ENCODE assay signal across 28 cellular contexts in genomic region chr20:18031888-18032509, GRCh38. TPM values are rescaled to one million over a fixed set of nuclear protein-coding genes. Genes with fewer than 3 reads are reported as not detected.
"Had no signal": no experiment of that assay in that cellular context is flagged by ENCODE, and none has a peak within 500 bp of the region (broad histone marks: within the 10 kb centered on the region; RNA-seq: fewer than 3 reads in every experiment).

No MANE protein-coding gene starts in this region.

- FAIRE-seq: frontal cortex had no signal

- DNase-seq: activated CD4-positive, alpha-beta T cell treated with anti-CD3 and anti-CD28 coated beads, Interleukin-2, amount 10 ng/mL, durations not matched to agents 24 days and 14 days; activated CD8-positive, alpha-beta memory T cell treated with anti-CD3 and anti-CD28 coated beads, Interleukin-2, amount 10 ng/mL, durations not matched to agents 7 days and 5 days; activated CD8-positive, alpha-beta T cell treated with anti-CD3 and anti-CD28 coated beads for 36 hours; activated gamma-delta T cell treated with Interleukin-2 at 50 U/mL for 16 hours; aorta; brain microvascular endothelial cell; central memory CD4-positive, alpha-beta T cell; effector memory CD8-positive, alpha-beta T cell; glutamatergic neuron; hypothalamus; naive thymus-derived CD4-positive, alpha-beta T cell; sigmoid colon; stimulated activated CD4-positive, alpha-beta T cell treated with anti-CD3 and anti-CD28 coated beads, Interleukin-2, amount 100 ng/mL, for 48 hours; stimulated activated CD8-positive, alpha-beta memory T cell treated with anti-CD3 and anti-CD28 coated beads, Interleukin-4, amount 100 ng/mL, for 48 hours; stimulated activated naive B cell treated with anti-CD40 and anti-IgM and Interleukin-4, amounts not matched to agents 10 μg/mL and 1 μg/mL and 100 μg/mL, for 72 hours; T-helper 17 cell; trophoblast cell had no signal

- H3K9me3 ChIP-seq: esophagus muscularis mucosa, sigmoid colon, vagina had no signal

- H3K27me3 Mint-ChIP-seq: activated CD4-positive, alpha-beta T cell treated with anti-CD3 and anti-CD28 coated beads, Interleukin-2, amount 10 ng/mL, durations not matched to agents 24 days and 14 days had no signal

- H3K36me3 Mint-ChIP-seq: activated CD8-positive, alpha-beta memory T cell treated with anti-CD3 and anti-CD28 coated beads, Interleukin-2, amount 10 ng/mL, durations not matched to agents 7 days and 5 days; activated naive CD4-positive, alpha-beta T cell treated with anti-CD3 and anti-CD28 coated beads, Interleukin-2, amount 50 U/mL, for 24 hours; naive thymus-derived CD4-positive, alpha-beta T cell; neural progenitor cell; stimulated activated naive B cell treated with anti-CD40 and anti-IgM and Interleukin-4, amounts not matched to agents 10 μg/mL and 1 μg/mL and 100 μg/mL, for 72 hours had no signal

- ATAC-seq: activated CD4-positive, CD25-positive, alpha-beta regulatory T cell treated with anti-CD3 and anti-CD28 coated beads, Interleukin-2, amount 50 U/mL, for 24 hours; activated CD8-positive, alpha-beta memory T cell treated with anti-CD3 and anti-CD28 coated beads, Interleukin-2, amount 10 ng/mL, durations not matched to agents 7 days and 5 days; activated CD8-positive, alpha-beta T cell treated with anti-CD3 and anti-CD28 coated beads for 36 hours; effector memory CD8-positive, alpha-beta T cell; naive thymus-derived CD4-positive, alpha-beta T cell; stimulated activated naive B cell treated with anti-CD40 and anti-IgM and Interleukin-4, amounts not matched to agents 10 μg/mL and 1 μg/mL and 100 μg/mL, for 72 hours; T-helper 17 cell had no signal

- H3K4me3 Mint-ChIP-seq: activated CD4-positive, alpha-beta T cell treated with anti-CD3 and anti-CD28 coated beads, Interleukin-2, amount 10 ng/mL, durations not matched to agents 24 days and 14 days; activated CD8-positive, alpha-beta memory T cell treated with anti-CD3 and anti-CD28 coated beads, Interleukin-2, amount 10 ng/mL, durations not matched to agents 7 days and 5 days; activated CD8-positive, alpha-beta T cell treated with anti-CD3 and anti-CD28 coated beads for 36 hours; activated naive CD4-positive, alpha-beta T cell treated with anti-CD3 and anti-CD28 coated beads, Interleukin-2, amount 50 U/mL, for 24 hours; activated T-helper 1 cell treated with anti-CD3 and anti-CD28 coated beads, Interleukin-12 subunit alpha, Interleukin-12 subunit beta, Interleukin-2, Interleukin-4 antibody, amounts not matched to agents 30 ng/mL and 10 ng/mL and 1 ng/mL, durations not matched to agents 14 hours and 24 hours and 36 hours; effector memory CD8-positive, alpha-beta T cell; memory B cell; naive thymus-derived CD4-positive, alpha-beta T cell; neural progenitor cell; stimulated activated naive B cell treated with anti-CD40 and anti-IgM and Interleukin-4, amounts not matched to agents 10 μg/mL and 1 μg/mL and 100 μg/mL, for 72 hours; T-helper 17 cell had no signal

- H3K9ac ChIP-seq: neural progenitor cell had no signal

- H3K4me1 Mint-ChIP-seq: activated CD4-positive, alpha-beta T cell treated with anti-CD3 and anti-CD28 coated beads, Interleukin-2, amount 10 ng/mL, durations not matched to agents 24 days and 14 days; activated CD8-positive, alpha-beta memory T cell treated with anti-CD3 and anti-CD28 coated beads, Interleukin-2, amount 10 ng/mL, durations not matched to agents 7 days and 5 days; activated naive CD4-positive, alpha-beta T cell treated with anti-CD3 and anti-CD28 coated beads, Interleukin-2, amount 50 U/mL, for 24 hours; naive thymus-derived CD4-positive, alpha-beta T cell; stimulated activated naive B cell treated with anti-CD40 and anti-IgM and Interleukin-4, amounts not matched to agents 10 μg/mL and 1 μg/mL and 100 μg/mL, for 72 hours; T-helper 17 cell had no signal

- H3K27me3 ChIP-seq: brain microvascular endothelial cell, esophagus muscularis mucosa, neural progenitor cell, sigmoid colon, vagina had no signal

- H2AFZ ChIP-seq: neural progenitor cell had no signal

- H3K27ac ChIP-seq: brain microvascular endothelial cell, esophagus muscularis mucosa, neural progenitor cell, sigmoid colon, vagina had no signal

- H3K4me3 ChIP-seq: esophagus muscularis mucosa, neural progenitor cell, sigmoid colon, vagina had no signal

- H3K27ac Mint-ChIP-seq: activated CD4-positive, alpha-beta T cell treated with anti-CD3 and anti-CD28 coated beads, Interleukin-2, amount 10 ng/mL, durations not matched to agents 24 days and 14 days; activated CD8-positive, alpha-beta memory T cell treated with anti-CD3 and anti-CD28 coated beads, Interleukin-2, amount 10 ng/mL, durations not matched to agents 7 days and 5 days; activated CD8-positive, alpha-beta T cell treated with anti-CD3 and anti-CD28 coated beads for 36 hours; activated naive CD4-positive, alpha-beta T cell treated with anti-CD3 and anti-CD28 coated beads, Interleukin-2, amount 50 U/mL, for 24 hours; activated T-helper 1 cell treated with anti-CD3 and anti-CD28 coated beads, Interleukin-12 subunit alpha, Interleukin-12 subunit beta, Interleukin-2, Interleukin-4 antibody, amounts not matched to agents 30 ng/mL and 10 ng/mL and 1 ng/mL, durations not matched to agents 14 hours and 24 hours and 36 hours; effector memory CD8-positive, alpha-beta T cell; memory B cell; neural progenitor cell; stimulated activated naive B cell treated with anti-CD40 and anti-IgM and Interleukin-4, amounts not matched to agents 10 μg/mL and 1 μg/mL and 100 μg/mL, for 72 hours; T-helper 17 cell had no signal

- H3K4me1 ChIP-seq: esophagus muscularis mucosa, sigmoid colon, vagina had no signal

- H3K36me3 ChIP-seq: brain microvascular endothelial cell, esophagus muscularis mucosa, neural progenitor cell, sigmoid colon, vagina had no signal

- H3K9me3 Mint-ChIP-seq: activated CD4-positive, alpha-beta T cell treated with anti-CD3 and anti-CD28 coated beads, Interleukin-2, amount 10 ng/mL, durations not matched to agents 24 days and 14 days; activated CD8-positive, alpha-beta T cell treated with anti-CD3 and anti-CD28 coated beads for 36 hours; activated naive CD4-positive, alpha-beta T cell treated with anti-CD3 and anti-CD28 coated beads, Interleukin-2, amount 50 U/mL, for 24 hours; activated T-helper 1 cell treated with anti-CD3 and anti-CD28 coated beads, Interleukin-12 subunit alpha, Interleukin-12 subunit beta, Interleukin-2, Interleukin-4 antibody, amounts not matched to agents 30 ng/mL and 10 ng/mL and 1 ng/mL, durations not matched to agents 14 hours and 24 hours and 36 hours; effector memory CD8-positive, alpha-beta T cell; memory B cell; naive thymus-derived CD4-positive, alpha-beta T cell; neural progenitor cell; stimulated activated naive B cell treated with anti-CD40 and anti-IgM and Interleukin-4, amounts not matched to agents 10 μg/mL and 1 μg/mL and 100 μg/mL, for 72 hours had no signal

RNA-seq across cellular contexts. Expression of gene OVOL2, which starts 25.7 kb away (rescaled TPM):
- total RNA-seq: activated CD4-positive, alpha-beta T cell treated with anti-CD3 and anti-CD28 coated beads, Interleukin-2, amount 10 ng/mL, durations not matched to agents 24 days and 14 days; activated CD8-positive, alpha-beta memory T cell treated with anti-CD3 and anti-CD28 coated beads, Interleukin-2, amount 10 ng/mL, durations not matched to agents 7 days and 5 days; activated CD8-positive, alpha-beta T cell treated with anti-CD3 and anti-CD28 coated beads for 36 hours; activated T-helper 1 cell treated with anti-CD3 and anti-CD28 coated beads, Interleukin-12 subunit alpha, Interleukin-12 subunit beta, Interleukin-2, Interleukin-4 antibody, amounts not matched to agents 30 ng/mL and 10 ng/mL and 1 ng/mL, durations not matched to agents 14 hours and 24 hours and 36 hours; aorta; dermis microvascular lymphatic vessel endothelial cell; esophagus muscularis mucosa; naive thymus-derived CD4-positive, alpha-beta T cell; omental fat pad; posterior vena cava; sigmoid colon; T-helper 17 cell had no signal
- polyA plus RNA-seq: naive thymus-derived CD4-positive, alpha-beta T cell had no signal
